Comparison of ENCODE assay signal across 2 cellular contexts in genomic region chr6:92109256-92109655, GRCh38.
TF ChIP-seq lines count a peak whose summit lies in the region.

No MANE protein-coding gene starts in this region.

TF ChIP-seq in GM23338, 12 proteins besides CTCF, POLR2A, EP300 and RAD21:
- TF ChIP-seq, protein P1, sequence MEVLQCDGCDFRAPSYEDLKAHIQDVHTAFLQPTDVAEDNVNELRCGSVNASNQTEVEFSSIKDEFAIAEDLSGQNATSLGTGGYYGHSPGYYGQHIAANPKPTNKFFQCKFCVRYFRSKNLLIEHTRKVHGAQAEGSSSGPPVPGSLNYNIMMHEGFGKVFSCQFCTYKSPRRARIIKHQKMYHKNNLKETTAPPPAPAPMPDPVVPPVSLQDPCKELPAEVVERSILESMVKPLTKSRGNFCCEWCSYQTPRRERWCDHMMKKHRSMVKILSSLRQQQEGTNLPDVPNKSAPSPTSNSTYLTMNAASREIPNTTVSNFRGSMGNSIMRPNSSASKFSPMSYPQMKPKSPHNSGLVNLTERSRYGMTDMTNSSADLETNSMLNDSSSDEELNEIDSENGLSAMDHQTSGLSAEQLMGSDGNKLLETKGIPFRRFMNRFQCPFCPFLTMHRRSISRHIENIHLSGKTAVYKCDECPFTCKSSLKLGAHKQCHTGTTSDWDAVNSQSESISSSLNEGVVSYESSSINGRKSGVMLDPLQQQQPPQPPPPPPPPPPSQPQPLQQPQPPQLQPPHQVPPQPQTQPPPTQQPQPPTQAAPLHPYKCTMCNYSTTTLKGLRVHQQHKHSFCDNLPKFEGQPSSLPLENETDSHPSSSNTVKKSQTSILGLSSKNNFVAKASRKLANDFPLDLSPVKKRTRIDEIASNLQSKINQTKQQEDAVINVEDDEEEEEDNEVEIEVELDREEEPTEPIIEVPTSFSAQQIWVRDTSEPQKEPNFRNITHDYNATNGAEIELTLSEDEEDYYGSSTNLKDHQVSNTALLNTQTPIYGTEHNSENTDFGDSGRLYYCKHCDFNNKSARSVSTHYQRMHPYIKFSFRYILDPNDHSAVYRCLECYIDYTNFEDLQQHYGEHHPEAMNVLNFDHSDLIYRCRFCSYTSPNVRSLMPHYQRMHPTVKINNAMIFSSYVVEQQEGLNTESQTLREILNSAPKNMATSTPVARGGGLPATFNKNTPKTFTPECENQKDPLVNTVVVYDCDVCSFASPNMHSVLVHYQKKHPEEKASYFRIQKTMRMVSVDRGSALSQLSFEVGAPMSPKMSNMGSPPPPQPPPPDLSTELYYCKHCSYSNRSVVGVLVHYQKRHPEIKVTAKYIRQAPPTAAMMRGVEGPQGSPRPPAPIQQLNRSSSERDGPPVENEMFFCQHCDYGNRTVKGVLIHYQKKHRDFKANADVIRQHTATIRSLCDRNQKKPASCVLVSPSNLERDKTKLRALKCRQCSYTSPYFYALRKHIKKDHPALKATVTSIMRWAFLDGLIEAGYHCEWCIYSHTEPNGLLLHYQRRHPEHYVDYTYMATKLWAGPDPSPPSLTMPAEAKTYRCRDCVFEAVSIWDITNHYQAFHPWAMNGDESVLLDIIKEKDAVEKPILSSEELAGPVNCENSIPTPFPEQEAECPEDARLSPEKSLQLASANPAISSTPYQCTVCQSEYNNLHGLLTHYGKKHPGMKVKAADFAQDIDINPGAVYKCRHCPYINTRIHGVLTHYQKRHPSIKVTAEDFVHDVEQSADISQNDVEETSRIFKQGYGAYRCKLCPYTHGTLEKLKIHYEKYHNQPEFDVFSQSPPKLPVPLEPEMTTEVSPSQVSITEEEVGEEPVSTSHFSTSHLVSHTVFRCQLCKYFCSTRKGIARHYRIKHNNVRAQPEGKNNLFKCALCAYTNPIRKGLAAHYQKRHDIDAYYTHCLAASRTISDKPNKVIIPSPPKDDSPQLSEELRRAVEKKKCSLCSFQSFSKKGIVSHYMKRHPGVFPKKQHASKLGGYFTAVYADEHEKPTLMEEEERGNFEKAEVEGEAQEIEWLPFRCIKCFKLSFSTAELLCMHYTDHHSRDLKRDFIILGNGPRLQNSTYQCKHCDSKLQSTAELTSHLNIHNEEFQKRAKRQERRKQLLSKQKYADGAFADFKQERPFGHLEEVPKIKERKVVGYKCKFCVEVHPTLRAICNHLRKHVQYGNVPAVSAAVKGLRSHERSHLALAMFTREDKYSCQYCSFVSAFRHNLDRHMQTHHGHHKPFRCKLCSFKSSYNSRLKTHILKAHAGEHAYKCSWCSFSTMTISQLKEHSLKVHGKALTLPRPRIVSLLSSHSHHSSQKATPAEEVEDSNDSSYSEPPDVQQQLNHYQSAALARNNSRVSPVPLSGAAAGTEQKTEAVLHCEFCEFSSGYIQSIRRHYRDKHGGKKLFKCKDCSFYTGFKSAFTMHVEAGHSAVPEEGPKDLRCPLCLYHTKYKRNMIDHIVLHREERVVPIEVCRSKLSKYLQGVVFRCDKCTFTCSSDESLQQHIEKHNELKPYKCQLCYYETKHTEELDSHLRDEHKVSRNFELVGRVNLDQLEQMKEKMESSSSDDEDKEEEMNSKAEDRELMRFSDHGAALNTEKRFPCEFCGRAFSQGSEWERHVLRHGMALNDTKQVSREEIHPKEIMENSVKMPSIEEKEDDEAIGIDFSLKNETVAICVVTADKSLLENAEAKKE (CRISPR knock-in tag; IDR thresholded peaks at IDR 0.05), result no peak
- no peak for TF ChIP-seq ZNF114 (CRISPR knock-in tag; IDR thresholded peaks at IDR 0.05)
- no peak for TF ChIP-seq EZH2phosphoT487 (IDR thresholded peaks at IDR 0.05; ENCODE audit: unreplicated experiment)
- no peak for TF ChIP-seq STAT1 (IDR thresholded peaks at IDR 0.05; ENCODE audit: unreplicated experiment)
- no peak for TF ChIP-seq ZNF331 (CRISPR knock-in tag; IDR thresholded peaks at IDR 0.05; ENCODE audit: low read depth)
- TF ChIP-seq, protein P2, sequence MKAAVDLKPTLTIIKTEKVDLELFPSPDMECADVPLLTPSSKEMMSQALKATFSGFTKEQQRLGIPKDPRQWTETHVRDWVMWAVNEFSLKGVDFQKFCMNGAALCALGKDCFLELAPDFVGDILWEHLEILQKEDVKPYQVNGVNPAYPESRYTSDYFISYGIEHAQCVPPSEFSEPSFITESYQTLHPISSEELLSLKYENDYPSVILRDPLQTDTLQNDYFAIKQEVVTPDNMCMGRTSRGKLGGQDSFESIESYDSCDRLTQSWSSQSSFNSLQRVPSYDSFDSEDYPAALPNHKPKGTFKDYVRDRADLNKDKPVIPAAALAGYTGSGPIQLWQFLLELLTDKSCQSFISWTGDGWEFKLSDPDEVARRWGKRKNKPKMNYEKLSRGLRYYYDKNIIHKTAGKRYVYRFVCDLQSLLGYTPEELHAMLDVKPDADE (IDR thresholded peaks at IDR 0.05), result no peak
- TF ChIP-seq NANOG (IDR thresholded peaks at IDR 0.05; ENCODE audit: borderline replicate concordance), result no peak
- TF ChIP-seq, protein P3, sequence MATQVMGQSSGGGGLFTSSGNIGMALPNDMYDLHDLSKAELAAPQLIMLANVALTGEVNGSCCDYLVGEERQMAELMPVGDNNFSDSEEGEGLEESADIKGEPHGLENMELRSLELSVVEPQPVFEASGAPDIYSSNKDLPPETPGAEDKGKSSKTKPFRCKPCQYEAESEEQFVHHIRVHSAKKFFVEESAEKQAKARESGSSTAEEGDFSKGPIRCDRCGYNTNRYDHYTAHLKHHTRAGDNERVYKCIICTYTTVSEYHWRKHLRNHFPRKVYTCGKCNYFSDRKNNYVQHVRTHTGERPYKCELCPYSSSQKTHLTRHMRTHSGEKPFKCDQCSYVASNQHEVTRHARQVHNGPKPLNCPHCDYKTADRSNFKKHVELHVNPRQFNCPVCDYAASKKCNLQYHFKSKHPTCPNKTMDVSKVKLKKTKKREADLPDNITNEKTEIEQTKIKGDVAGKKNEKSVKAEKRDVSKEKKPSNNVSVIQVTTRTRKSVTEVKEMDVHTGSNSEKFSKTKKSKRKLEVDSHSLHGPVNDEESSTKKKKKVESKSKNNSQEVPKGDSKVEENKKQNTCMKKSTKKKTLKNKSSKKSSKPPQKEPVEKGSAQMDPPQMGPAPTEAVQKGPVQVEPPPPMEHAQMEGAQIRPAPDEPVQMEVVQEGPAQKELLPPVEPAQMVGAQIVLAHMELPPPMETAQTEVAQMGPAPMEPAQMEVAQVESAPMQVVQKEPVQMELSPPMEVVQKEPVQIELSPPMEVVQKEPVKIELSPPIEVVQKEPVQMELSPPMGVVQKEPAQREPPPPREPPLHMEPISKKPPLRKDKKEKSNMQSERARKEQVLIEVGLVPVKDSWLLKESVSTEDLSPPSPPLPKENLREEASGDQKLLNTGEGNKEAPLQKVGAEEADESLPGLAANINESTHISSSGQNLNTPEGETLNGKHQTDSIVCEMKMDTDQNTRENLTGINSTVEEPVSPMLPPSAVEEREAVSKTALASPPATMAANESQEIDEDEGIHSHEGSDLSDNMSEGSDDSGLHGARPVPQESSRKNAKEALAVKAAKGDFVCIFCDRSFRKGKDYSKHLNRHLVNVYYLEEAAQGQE (IDR thresholded peaks at IDR 0.05; ENCODE audit: unreplicated experiment), result no peak
- TF ChIP-seq EZH2 (IDR thresholded peaks at IDR 0.05; ENCODE audit: low read depth, unreplicated experiment), result no peak
- TF ChIP-seq POLR2AphosphoS5 (IDR thresholded peaks at IDR 0.05; ENCODE audit: low read depth), result no peak
- TF ChIP-seq JUNB (IDR thresholded peaks at IDR 0.05; ENCODE audit: unreplicated experiment), result no peak
- no peak for TF ChIP-seq CREB1 (CRISPR knock-in tag; IDR thresholded peaks at IDR 0.05; ENCODE audit: low read depth)

TF ChIP-seq in GM12878, 131 proteins besides CTCF, POLR2A, EP300 and RAD21 (continued from another document and continues in another):
- TF ChIP-seq IRF5 (IDR thresholded peaks at IDR 0.05; ENCODE audit: borderline replicate concordance) (no peak), TAF1 (IDR thresholded peaks at IDR 0.05; ENCODE audit: borderline replicate concordance, low read depth, low read length) (no peak), ZNF592 (IDR thresholded peaks at IDR 0.05) (no peak), RCOR1 (conservative IDR thresholded peaks at IDR 0.05; ENCODE audit: low read depth, low read length) (no peak), JUNB (IDR thresholded peaks at IDR 0.05) (no peak), IKZF1 (conservative IDR thresholded peaks at IDR 0.05) (no peak)
- TF ChIP-seq, protein P4, sequence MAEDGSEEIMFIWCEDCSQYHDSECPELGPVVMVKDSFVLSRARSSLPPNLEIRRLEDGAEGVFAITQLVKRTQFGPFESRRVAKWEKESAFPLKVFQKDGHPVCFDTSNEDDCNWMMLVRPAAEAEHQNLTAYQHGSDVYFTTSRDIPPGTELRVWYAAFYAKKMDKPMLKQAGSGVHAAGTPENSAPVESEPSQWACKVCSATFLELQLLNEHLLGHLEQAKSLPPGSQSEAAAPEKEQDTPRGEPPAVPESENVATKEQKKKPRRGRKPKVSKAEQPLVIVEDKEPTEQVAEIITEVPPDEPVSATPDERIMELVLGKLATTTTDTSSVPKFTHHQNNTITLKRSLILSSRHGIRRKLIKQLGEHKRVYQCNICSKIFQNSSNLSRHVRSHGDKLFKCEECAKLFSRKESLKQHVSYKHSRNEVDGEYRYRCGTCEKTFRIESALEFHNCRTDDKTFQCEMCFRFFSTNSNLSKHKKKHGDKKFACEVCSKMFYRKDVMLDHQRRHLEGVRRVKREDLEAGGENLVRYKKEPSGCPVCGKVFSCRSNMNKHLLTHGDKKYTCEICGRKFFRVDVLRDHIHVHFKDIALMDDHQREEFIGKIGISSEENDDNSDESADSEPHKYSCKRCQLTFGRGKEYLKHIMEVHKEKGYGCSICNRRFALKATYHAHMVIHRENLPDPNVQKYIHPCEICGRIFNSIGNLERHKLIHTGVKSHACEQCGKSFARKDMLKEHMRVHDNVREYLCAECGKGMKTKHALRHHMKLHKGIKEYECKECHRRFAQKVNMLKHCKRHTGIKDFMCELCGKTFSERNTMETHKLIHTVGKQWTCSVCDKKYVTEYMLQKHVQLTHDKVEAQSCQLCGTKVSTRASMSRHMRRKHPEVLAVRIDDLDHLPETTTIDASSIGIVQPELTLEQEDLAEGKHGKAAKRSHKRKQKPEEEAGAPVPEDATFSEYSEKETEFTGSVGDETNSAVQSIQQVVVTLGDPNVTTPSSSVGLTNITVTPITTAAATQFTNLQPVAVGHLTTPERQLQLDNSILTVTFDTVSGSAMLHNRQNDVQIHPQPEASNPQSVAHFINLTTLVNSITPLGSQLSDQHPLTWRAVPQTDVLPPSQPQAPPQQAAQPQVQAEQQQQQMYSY (CRISPR knock-in tag; IDR thresholded peaks at IDR 0.05), result no peak
- TF ChIP-seq, protein P3 (IDR thresholded peaks at IDR 0.05; ENCODE audit: low read depth, low read length), result no peak
